Comparison of ENCODE assay signal across 23 cellular contexts in the genomic region with DNA sequence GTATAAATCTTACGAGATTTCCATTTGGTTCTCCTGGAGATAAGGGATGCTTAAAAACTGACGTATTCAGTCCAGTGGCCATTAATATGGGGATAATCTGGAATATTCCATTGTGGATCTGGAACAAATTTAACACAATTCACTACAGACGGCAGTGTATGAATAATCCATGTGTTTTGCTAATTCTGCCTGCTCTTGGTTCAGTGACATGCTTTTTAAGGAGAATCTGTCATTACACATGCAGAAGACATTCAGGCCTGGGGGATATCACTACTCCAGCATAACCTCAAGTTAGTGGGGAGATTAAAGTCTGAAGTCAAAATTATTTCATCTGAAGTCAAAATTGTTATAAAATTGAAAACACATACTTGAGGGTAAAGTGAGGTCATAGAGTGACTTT.
"Had no signal": no experiment of that assay in that cellular context is flagged by ENCODE, and none has a peak within 500 bp of the region (broad histone marks: within the 10 kb centered on the region; RNA-seq: fewer than 3 reads in every experiment).

No MANE protein-coding gene starts in this region.

- H3K27ac Mint-ChIP-seq: dendritic cell treated with granulocyte-macrophage colony-stimulating factor and Interleukin-4, amounts not matched to agents 40 ng/mL and 50 ng/mL, for 4 days; mesothelial cell of epicardium; naive B cell had no signal

- H3K4me1 ChIP-seq: colonic mucosa, esophagus squamous epithelium, left lung, lower lobe of right lung had no signal

- H3K27ac ChIP-seq: colonic mucosa, epithelial cell of prostate, esophagus squamous epithelium, gastrocnemius medialis, heart right ventricle, left lung, lower lobe of right lung had no signal

- H3K27me3 Mint-ChIP-seq: dendritic cell treated with granulocyte-macrophage colony-stimulating factor and Interleukin-4, amounts not matched to agents 40 ng/mL and 50 ng/mL, for 4 days; naive B cell had no signal

- DNase-seq: colonic mucosa; cortex of kidney; effector CD4-positive, alpha-beta T cell; effector memory CD4-positive, alpha-beta T cell; erythroblast; esophagus squamous epithelium; foreskin melanocyte; gastrocnemius medialis; glutamatergic neuron; head of caudate nucleus; heart right ventricle; hippocampal formation; left cardiac atrium; left lung; left ventricle myocardium superior; lower lobe of right lung; mesenchymal stem cell; mucosa of descending colon; naive B cell had no signal

- H3K9me3 ChIP-seq: colonic mucosa, esophagus squamous epithelium, gastrocnemius medialis, mucosa of descending colon had no signal

- H3K27me3 ChIP-seq: colonic mucosa, esophagus squamous epithelium, gastrocnemius medialis, heart right ventricle, left lung had no signal

- H3K36me3 Mint-ChIP-seq: naive B cell had no signal

- ATAC-seq: esophagus mucosa, gastrocnemius medialis, heart right ventricle, left cardiac atrium, left lung, left ventricle myocardium superior, lower lobe of right lung, mucosa of descending colon had no signal

- H3K4me3 Mint-ChIP-seq: dendritic cell treated with granulocyte-macrophage colony-stimulating factor and Interleukin-4, amounts not matched to agents 40 ng/mL and 50 ng/mL, for 4 days; mesothelial cell of epicardium; naive B cell had no signal

- H3K36me3 ChIP-seq: colonic mucosa, esophagus squamous epithelium, gastrocnemius medialis, heart right ventricle, left lung, lower lobe of right lung had no signal

- H3K4me3 ChIP-seq: colonic mucosa, esophagus squamous epithelium, gastrocnemius medialis, heart right ventricle, left lung, lower lobe of right lung, mucosa of descending colon had no signal

- H3K4me1 Mint-ChIP-seq: naive B cell had no signal
